2 cellular contexts compared by ENCODE assay signal in genomic region chr14:69017706-69018105, GRCh38.
TF ChIP-seq lines count a peak whose summit lies in the region.

No MANE protein-coding gene starts in this region.

TF ChIP-seq in HepG2, 621 proteins besides CTCF, POLR2A, EP300 and RAD21:
- TF ChIP-seq ZNF776 (CRISPR knock-in tag; IDR thresholded peaks at IDR 0.05): no peak
- TF ChIP-seq PCBP1 (IDR thresholded peaks at IDR 0.05; ENCODE audit: borderline replicate concordance, low read depth, low read length): 0 out of 2 replicates have a peak, but pooled peaks have one; percentile 36
- peak; percentile 98 for TF ChIP-seq HNRNPK (IDR thresholded peaks at IDR 0.05; ENCODE audit: low read depth, low read length, poor library complexity, severe bottlenecking)
- TF ChIP-seq HMGA1 (CRISPR knock-in tag; conservative IDR thresholded peaks at IDR 0.05): no peak
- no peak for TF ChIP-seq TIGD3 (CRISPR knock-in tag; IDR thresholded peaks at IDR 0.05; ENCODE audit: borderline replicate concordance)
- no peak for TF ChIP-seq KLF6 (CRISPR knock-in tag; IDR thresholded peaks at IDR 0.05)
- TF ChIP-seq ZNF160 (CRISPR knock-in tag; IDR thresholded peaks at IDR 0.05): no peak
TF ChIP-seq in HepG2: peak in this region for 2.

TF ChIP-seq in K562, 482 proteins besides CTCF, POLR2A, EP300 and RAD21:
- peak; percentile 35 for TF ChIP-seq EGR1 (conservative IDR thresholded peaks at IDR 0.05)
- TF ChIP-seq FOXA3 (CRISPR knock-in tag; conservative IDR thresholded peaks at IDR 0.05 in 1 of 2, IDR thresholded peaks at IDR 0.05 in 1 of 2): no peak
- no peak for TF ChIP-seq CHCHD3 (CRISPR knock-in tag; IDR thresholded peaks at IDR 0.05)
- no peak for TF ChIP-seq JUND (IDR thresholded peaks at IDR 0.05; ENCODE audit: borderline replicate concordance, low read depth, low read length)
- no peak for TF ChIP-seq JUND (tag; IDR thresholded peaks at IDR 0.05; ENCODE audit: borderline replicate concordance, low read depth, low read length)
- no peak for TF ChIP-seq GMEB1 (CRISPR knock-in tag; IDR thresholded peaks at IDR 0.05)
- no peak for TF ChIP-seq KLF10 (CRISPR knock-in tag; IDR thresholded peaks at IDR 0.05)
- peak; percentile 38 for TF ChIP-seq PCBP2 (IDR thresholded peaks at IDR 0.05; ENCODE audit: low read depth, low read length, poor library complexity, severe bottlenecking)
- TF ChIP-seq EZH2 (IDR thresholded peaks at IDR 0.05; ENCODE audit: borderline replicate concordance, low read depth, low read length): no peak
- TF ChIP-seq ZNF584 (CRISPR knock-in tag; IDR thresholded peaks at IDR 0.05; ENCODE audit: low read depth): no peak
